Comparison of ENCODE assay signal across 1 cellular context in the genomic region with DNA sequence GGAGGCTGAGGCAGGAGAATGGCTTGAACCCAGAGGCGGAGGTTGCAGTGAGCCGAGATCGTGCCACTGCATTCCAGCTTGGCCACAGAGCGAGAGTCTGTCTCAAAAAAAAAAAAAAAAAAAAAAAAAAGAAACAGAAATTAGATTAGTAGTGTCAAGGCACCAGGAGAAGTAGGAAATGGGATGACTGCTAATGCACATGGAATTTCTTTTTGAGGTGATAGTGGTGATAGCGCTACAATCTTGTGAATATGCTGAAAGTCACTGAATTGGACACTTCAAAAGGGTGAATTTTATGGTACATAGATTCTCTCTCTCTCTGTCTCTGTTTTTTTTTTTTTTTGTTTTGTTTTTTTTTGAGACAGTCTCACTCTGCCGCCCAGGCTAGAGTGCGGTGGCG.
TF ChIP-seq lines count a peak whose summit lies in the region.

No MANE protein-coding gene starts in this region.

TF ChIP-seq in GM23338, 12 proteins besides CTCF, POLR2A, EP300 and RAD21:
- TF ChIP-seq, protein P1, sequence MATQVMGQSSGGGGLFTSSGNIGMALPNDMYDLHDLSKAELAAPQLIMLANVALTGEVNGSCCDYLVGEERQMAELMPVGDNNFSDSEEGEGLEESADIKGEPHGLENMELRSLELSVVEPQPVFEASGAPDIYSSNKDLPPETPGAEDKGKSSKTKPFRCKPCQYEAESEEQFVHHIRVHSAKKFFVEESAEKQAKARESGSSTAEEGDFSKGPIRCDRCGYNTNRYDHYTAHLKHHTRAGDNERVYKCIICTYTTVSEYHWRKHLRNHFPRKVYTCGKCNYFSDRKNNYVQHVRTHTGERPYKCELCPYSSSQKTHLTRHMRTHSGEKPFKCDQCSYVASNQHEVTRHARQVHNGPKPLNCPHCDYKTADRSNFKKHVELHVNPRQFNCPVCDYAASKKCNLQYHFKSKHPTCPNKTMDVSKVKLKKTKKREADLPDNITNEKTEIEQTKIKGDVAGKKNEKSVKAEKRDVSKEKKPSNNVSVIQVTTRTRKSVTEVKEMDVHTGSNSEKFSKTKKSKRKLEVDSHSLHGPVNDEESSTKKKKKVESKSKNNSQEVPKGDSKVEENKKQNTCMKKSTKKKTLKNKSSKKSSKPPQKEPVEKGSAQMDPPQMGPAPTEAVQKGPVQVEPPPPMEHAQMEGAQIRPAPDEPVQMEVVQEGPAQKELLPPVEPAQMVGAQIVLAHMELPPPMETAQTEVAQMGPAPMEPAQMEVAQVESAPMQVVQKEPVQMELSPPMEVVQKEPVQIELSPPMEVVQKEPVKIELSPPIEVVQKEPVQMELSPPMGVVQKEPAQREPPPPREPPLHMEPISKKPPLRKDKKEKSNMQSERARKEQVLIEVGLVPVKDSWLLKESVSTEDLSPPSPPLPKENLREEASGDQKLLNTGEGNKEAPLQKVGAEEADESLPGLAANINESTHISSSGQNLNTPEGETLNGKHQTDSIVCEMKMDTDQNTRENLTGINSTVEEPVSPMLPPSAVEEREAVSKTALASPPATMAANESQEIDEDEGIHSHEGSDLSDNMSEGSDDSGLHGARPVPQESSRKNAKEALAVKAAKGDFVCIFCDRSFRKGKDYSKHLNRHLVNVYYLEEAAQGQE (IDR thresholded peaks at IDR 0.05; ENCODE audit: unreplicated experiment) = no peak
- no peak for TF ChIP-seq JUNB (IDR thresholded peaks at IDR 0.05; ENCODE audit: unreplicated experiment)
- no peak for TF ChIP-seq ZNF114 (CRISPR knock-in tag; IDR thresholded peaks at IDR 0.05)
- TF ChIP-seq, protein P2, sequence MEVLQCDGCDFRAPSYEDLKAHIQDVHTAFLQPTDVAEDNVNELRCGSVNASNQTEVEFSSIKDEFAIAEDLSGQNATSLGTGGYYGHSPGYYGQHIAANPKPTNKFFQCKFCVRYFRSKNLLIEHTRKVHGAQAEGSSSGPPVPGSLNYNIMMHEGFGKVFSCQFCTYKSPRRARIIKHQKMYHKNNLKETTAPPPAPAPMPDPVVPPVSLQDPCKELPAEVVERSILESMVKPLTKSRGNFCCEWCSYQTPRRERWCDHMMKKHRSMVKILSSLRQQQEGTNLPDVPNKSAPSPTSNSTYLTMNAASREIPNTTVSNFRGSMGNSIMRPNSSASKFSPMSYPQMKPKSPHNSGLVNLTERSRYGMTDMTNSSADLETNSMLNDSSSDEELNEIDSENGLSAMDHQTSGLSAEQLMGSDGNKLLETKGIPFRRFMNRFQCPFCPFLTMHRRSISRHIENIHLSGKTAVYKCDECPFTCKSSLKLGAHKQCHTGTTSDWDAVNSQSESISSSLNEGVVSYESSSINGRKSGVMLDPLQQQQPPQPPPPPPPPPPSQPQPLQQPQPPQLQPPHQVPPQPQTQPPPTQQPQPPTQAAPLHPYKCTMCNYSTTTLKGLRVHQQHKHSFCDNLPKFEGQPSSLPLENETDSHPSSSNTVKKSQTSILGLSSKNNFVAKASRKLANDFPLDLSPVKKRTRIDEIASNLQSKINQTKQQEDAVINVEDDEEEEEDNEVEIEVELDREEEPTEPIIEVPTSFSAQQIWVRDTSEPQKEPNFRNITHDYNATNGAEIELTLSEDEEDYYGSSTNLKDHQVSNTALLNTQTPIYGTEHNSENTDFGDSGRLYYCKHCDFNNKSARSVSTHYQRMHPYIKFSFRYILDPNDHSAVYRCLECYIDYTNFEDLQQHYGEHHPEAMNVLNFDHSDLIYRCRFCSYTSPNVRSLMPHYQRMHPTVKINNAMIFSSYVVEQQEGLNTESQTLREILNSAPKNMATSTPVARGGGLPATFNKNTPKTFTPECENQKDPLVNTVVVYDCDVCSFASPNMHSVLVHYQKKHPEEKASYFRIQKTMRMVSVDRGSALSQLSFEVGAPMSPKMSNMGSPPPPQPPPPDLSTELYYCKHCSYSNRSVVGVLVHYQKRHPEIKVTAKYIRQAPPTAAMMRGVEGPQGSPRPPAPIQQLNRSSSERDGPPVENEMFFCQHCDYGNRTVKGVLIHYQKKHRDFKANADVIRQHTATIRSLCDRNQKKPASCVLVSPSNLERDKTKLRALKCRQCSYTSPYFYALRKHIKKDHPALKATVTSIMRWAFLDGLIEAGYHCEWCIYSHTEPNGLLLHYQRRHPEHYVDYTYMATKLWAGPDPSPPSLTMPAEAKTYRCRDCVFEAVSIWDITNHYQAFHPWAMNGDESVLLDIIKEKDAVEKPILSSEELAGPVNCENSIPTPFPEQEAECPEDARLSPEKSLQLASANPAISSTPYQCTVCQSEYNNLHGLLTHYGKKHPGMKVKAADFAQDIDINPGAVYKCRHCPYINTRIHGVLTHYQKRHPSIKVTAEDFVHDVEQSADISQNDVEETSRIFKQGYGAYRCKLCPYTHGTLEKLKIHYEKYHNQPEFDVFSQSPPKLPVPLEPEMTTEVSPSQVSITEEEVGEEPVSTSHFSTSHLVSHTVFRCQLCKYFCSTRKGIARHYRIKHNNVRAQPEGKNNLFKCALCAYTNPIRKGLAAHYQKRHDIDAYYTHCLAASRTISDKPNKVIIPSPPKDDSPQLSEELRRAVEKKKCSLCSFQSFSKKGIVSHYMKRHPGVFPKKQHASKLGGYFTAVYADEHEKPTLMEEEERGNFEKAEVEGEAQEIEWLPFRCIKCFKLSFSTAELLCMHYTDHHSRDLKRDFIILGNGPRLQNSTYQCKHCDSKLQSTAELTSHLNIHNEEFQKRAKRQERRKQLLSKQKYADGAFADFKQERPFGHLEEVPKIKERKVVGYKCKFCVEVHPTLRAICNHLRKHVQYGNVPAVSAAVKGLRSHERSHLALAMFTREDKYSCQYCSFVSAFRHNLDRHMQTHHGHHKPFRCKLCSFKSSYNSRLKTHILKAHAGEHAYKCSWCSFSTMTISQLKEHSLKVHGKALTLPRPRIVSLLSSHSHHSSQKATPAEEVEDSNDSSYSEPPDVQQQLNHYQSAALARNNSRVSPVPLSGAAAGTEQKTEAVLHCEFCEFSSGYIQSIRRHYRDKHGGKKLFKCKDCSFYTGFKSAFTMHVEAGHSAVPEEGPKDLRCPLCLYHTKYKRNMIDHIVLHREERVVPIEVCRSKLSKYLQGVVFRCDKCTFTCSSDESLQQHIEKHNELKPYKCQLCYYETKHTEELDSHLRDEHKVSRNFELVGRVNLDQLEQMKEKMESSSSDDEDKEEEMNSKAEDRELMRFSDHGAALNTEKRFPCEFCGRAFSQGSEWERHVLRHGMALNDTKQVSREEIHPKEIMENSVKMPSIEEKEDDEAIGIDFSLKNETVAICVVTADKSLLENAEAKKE (CRISPR knock-in tag; IDR thresholded peaks at IDR 0.05) = no peak
- TF ChIP-seq NANOG (IDR thresholded peaks at IDR 0.05; ENCODE audit: borderline replicate concordance) = no peak
- TF ChIP-seq CREB1 (CRISPR knock-in tag; IDR thresholded peaks at IDR 0.05; ENCODE audit: low read depth) = no peak
- TF ChIP-seq EZH2phosphoT487 (IDR thresholded peaks at IDR 0.05; ENCODE audit: unreplicated experiment) = no peak
- TF ChIP-seq, protein P3, sequence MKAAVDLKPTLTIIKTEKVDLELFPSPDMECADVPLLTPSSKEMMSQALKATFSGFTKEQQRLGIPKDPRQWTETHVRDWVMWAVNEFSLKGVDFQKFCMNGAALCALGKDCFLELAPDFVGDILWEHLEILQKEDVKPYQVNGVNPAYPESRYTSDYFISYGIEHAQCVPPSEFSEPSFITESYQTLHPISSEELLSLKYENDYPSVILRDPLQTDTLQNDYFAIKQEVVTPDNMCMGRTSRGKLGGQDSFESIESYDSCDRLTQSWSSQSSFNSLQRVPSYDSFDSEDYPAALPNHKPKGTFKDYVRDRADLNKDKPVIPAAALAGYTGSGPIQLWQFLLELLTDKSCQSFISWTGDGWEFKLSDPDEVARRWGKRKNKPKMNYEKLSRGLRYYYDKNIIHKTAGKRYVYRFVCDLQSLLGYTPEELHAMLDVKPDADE (IDR thresholded peaks at IDR 0.05) = no peak
- no peak for TF ChIP-seq ZNF331 (CRISPR knock-in tag; IDR thresholded peaks at IDR 0.05; ENCODE audit: low read depth)
- no peak for TF ChIP-seq POLR2AphosphoS5 (IDR thresholded peaks at IDR 0.05; ENCODE audit: low read depth)
- TF ChIP-seq STAT1 (IDR thresholded peaks at IDR 0.05; ENCODE audit: unreplicated experiment) = no peak
- no peak for TF ChIP-seq EZH2 (IDR thresholded peaks at IDR 0.05; ENCODE audit: low read depth, unreplicated experiment)
TF ChIP-seq in GM23338: peak in this region for 0.
